ENCODE assay signal across 20 cellular contexts in the genomic region with DNA sequence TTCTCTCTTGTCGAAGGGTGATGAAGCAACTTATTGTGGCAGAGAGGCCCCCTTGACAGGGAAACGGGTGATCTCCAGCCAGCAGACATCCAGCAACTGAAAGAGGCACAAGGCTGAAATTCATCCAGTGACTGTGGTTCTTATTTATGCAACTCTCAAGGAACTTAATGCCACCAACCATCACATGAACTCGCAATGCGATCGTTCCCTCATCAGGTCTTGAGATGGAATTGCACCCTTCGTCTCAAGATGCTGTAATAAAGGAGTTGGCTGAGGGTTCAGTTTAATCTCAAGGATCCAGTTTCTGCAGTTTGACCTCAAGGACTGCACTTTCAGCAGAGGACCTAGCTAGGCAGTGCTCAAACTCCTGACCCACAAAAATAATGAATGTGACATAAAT.
DNase-seq lines count a peak whose midpoint lies in the region; ATAC-seq and TF ChIP-seq lines count a peak whose summit lies in the region.
"Had no signal": no experiment of that assay in that cellular context is flagged by ENCODE, and none has a peak within 500 bp of the region (broad histone marks: within the 10 kb centered on the region; RNA-seq: fewer than 3 reads in every experiment).

No MANE protein-coding gene starts in this region.

- H3K4me1 Mint-ChIP-seq in endodermal cell (peaks cover 16% of the 10 kb centered on the region), neural progenitor cell (no peaks in the 10 kb centered on the region)
- H3K4me1 Mint-ChIP-seq in activated CD8-positive, alpha-beta memory T cell treated with anti-CD3 and anti-CD28 coated beads, Interleukin-2, amount 10 ng/mL, durations not matched to agents 7 days and 5 days = no peaks in the 10 kb centered on the region
- H3K4me1 Mint-ChIP-seq: B cell had no signal

- intact Hi-C loops in PC-3 (cut with micrococcal nuclease) (no loop called here), heart right ventricle (cut with DNase I) (no loop called here), left ventricle myocardium inferior (cut with micrococcal nuclease) (no loop called here)

- H3K36me3 ChIP-seq in PC-3 (ENCODE audit: low read depth, low read length) (no peaks in the 10 kb centered on the region), endodermal cell (ENCODE audit: control insufficient read depth, insufficient read depth, low read length) (no peaks in the 10 kb centered on the region), neural progenitor cell (no peaks in the 10 kb centered on the region), heart right ventricle (no peaks in the 10 kb centered on the region), left ventricle myocardium inferior (no peaks in the 10 kb centered on the region)
- H3K36me3 ChIP-seq: SJSA1 had no signal

- H3F3A ChIP-seq in PC-3 (ENCODE audit: low read length, unreplicated experiment) = no peaks in the 10 kb centered on the region
- peaks cover 2% of the 10 kb centered on the region for H3F3A ChIP-seq in neural progenitor cell (ENCODE audit: low read depth)

- TF ChIP-seq CTCF in PC-3 (conservative IDR thresholded peaks at IDR 0.05; ENCODE audit: low read depth, low read length) (peak; percentile 17; the same call in 1 of the 2 replicates), endodermal cell (conservative IDR thresholded peaks at IDR 0.05) (peak; percentile 58), neural progenitor cell (IDR thresholded peaks at IDR 0.05) (peak; percentile 20), heart right ventricle (IDR thresholded peaks at IDR 0.05) (no peak), left ventricle myocardium inferior (IDR thresholded peaks at IDR 0.05; ENCODE audit: borderline replicate concordance) (no peak)

- no peaks in the 10 kb centered on the region for H3K27me3 Mint-ChIP-seq in endodermal cell (ENCODE audit: insufficient read depth)
- no peaks in the 10 kb centered on the region for H3K27me3 Mint-ChIP-seq in neural progenitor cell (ENCODE audit: insufficient read depth, low read depth)
- no peaks in the 10 kb centered on the region for H3K27me3 Mint-ChIP-seq in activated CD8-positive, alpha-beta memory T cell treated with anti-CD3 and anti-CD28 coated beads, Interleukin-2, amount 10 ng/mL, durations not matched to agents 7 days and 5 days
- H3K27me3 Mint-ChIP-seq: B cell had no signal

- H3K79me2 ChIP-seq in PC-3 (ENCODE audit: low read length) = no peaks in the 10 kb centered on the region
- no peaks in the 10 kb centered on the region for H3K79me2 ChIP-seq in neural progenitor cell (ENCODE audit: low read depth)

- H3K9me2 ChIP-seq in PC-3 (replicated peaks; ENCODE audit: low read length) = no peaks in the 10 kb centered on the region

- H3K4me3 ChIP-seq in PC-3 (ENCODE audit: low read length) (no peak overlapping the region), endodermal cell (ENCODE audit: low read length) (no peak overlapping the region), neural progenitor cell (no peak overlapping the region), heart right ventricle (no peak overlapping the region), left ventricle myocardium inferior (no peak overlapping the region)
- H3K4me3 ChIP-seq: GM23248, SJSA1 had no signal

- H3K9me3 ChIP-seq in PC-3 (ENCODE audit: low read length) = no peaks in the 10 kb centered on the region
- H3K9me3 ChIP-seq in endodermal cell (ENCODE audit: control insufficient read depth, low read length) = peaks cover 21% of the 10 kb centered on the region
- no peaks in the 10 kb centered on the region for H3K9me3 ChIP-seq in neural progenitor cell (ENCODE audit: low read depth)
- H3K9me3 ChIP-seq in heart right ventricle = peaks cover 0 to 29% (median 0%) of the 10 kb centered on the region in 11 donors
- H3K9me3 ChIP-seq in left ventricle myocardium inferior (replicated peaks) = peaks cover 17% of the 10 kb centered on the region
- H3K9me3 ChIP-seq: SJSA1 had no signal

- H3K27me3 ChIP-seq in PC-3 (ENCODE audit: low read length) (no peaks in the 10 kb centered on the region), endodermal cell (ENCODE audit: control insufficient read depth, insufficient read depth, low read length, poor library complexity, severe bottlenecking) (no peaks in the 10 kb centered on the region), neural progenitor cell (no peaks in the 10 kb centered on the region), heart right ventricle (no peaks in the 10 kb centered on the region), left ventricle myocardium inferior (ENCODE audit: low read depth) (no peaks in the 10 kb centered on the region)
- H3K27me3 ChIP-seq: SJSA1 had no signal

- 80 to 86% methylated on average over 5 to 6 of the region's 6 CpGs for WGBS in endodermal cell (ENCODE audit: insufficient coverage in 1 of 2, insufficient read length in 1 of 2), 2 experiments
- WGBS in heart right ventricle, 2 donors = 71 to 74% methylated on average over 6 of the region's 6 CpGs

- H3K4me1 ChIP-seq in PC-3 (ENCODE audit: insufficient read depth, low read length) (no peaks in the 10 kb centered on the region), endodermal cell (ENCODE audit: control insufficient read depth, insufficient read depth, low read length) (peaks cover 5% of the 10 kb centered on the region), neural progenitor cell (peaks cover 2% of the 10 kb centered on the region), heart right ventricle (no peaks in the 10 kb centered on the region), left ventricle myocardium inferior (no peaks in the 10 kb centered on the region)
- H3K4me1 ChIP-seq: SJSA1 had no signal

- H3K4me3 Mint-ChIP-seq in endodermal cell (no peak overlapping the region), neural progenitor cell (no peak overlapping the region)
- H3K4me3 Mint-ChIP-seq in activated CD8-positive, alpha-beta memory T cell treated with anti-CD3 and anti-CD28 coated beads, Interleukin-2, amount 10 ng/mL, durations not matched to agents 7 days and 5 days = no peak overlapping the region
- H3K4me3 Mint-ChIP-seq: B cell; CD8-positive, alpha-beta T cell had no signal

- H3K9me3 Mint-ChIP-seq in endodermal cell = peaks cover 20% of the 10 kb centered on the region
- H3K9me3 Mint-ChIP-seq in neural progenitor cell = no peaks in the 10 kb centered on the region
- H3K9me3 Mint-ChIP-seq in activated CD8-positive, alpha-beta memory T cell treated with anti-CD3 and anti-CD28 coated beads, Interleukin-2, amount 10 ng/mL, durations not matched to agents 7 days and 5 days (ENCODE audit: low read depth) = peaks cover 13% of the 10 kb centered on the region

- H3K27ac Mint-ChIP-seq in endodermal cell = no peak overlapping the region
- no peak overlapping the region for H3K27ac Mint-ChIP-seq in neural progenitor cell
- H3K27ac Mint-ChIP-seq in activated CD8-positive, alpha-beta memory T cell treated with anti-CD3 and anti-CD28 coated beads, Interleukin-2, amount 10 ng/mL, durations not matched to agents 7 days and 5 days = no peak overlapping the region
- H3K27ac Mint-ChIP-seq: B cell; CD8-positive, alpha-beta T cell had no signal

- H3K27ac ChIP-seq in PC-3 (ENCODE audit: low read length) = no peak overlapping the region
- H3K27ac ChIP-seq in endodermal cell (ENCODE audit: low read depth, low read length) = no peak overlapping the region
- no peak overlapping the region for H3K27ac ChIP-seq in neural progenitor cell
- no peak overlapping the region for H3K27ac ChIP-seq in heart right ventricle
- no peak overlapping the region for H3K27ac ChIP-seq in left ventricle myocardium inferior (replicated peaks)
- H3K27ac ChIP-seq: GM23248, SJSA1 had no signal

- CTCF ChIA-PET in PC-3 (lab: Charles Lee) = no interaction called here
- CTCF ChIA-PET in activated CD8-positive, alpha-beta memory T cell treated with anti-CD3 and anti-CD28 coated beads, Interleukin-2, amount 10 ng/mL, durations not matched to agents 7 days and 5 days (lab: Charles Lee) = no interaction called here

- no peaks in the 10 kb centered on the region for H4K20me1 ChIP-seq in PC-3 (ENCODE audit: low read length)
- no peaks in the 10 kb centered on the region for H4K20me1 ChIP-seq in neural progenitor cell (ENCODE audit: low read depth)

- H3K36me3 Mint-ChIP-seq in endodermal cell (ENCODE audit: low read depth) = peaks cover 12% of the 10 kb centered on the region
- H3K36me3 Mint-ChIP-seq in neural progenitor cell = no peaks in the 10 kb centered on the region
- no peaks in the 10 kb centered on the region for H3K36me3 Mint-ChIP-seq in activated CD8-positive, alpha-beta memory T cell treated with anti-CD3 and anti-CD28 coated beads, Interleukin-2, amount 10 ng/mL, durations not matched to agents 7 days and 5 days
- H3K36me3 Mint-ChIP-seq: CD8-positive, alpha-beta T cell had no signal

- ATAC-seq in PC-3 = no peak
- no peak for ATAC-seq in activated CD8-positive, alpha-beta memory T cell treated with anti-CD3 and anti-CD28 coated beads, Interleukin-2, amount 10 ng/mL, durations not matched to agents 7 days and 5 days
- ATAC-seq in heart right ventricle = no peak
- ATAC-seq: CD8-positive, alpha-beta T cell had no signal

- no peak overlapping the region for H2AFZ ChIP-seq in PC-3 (ENCODE audit: low read length)
- peak overlapping the region; percentile 30 for H2AFZ ChIP-seq in neural progenitor cell (replicated peaks)
- H2AFZ ChIP-seq: GM23248 had no signal

- peak; percentile 73 for DNase-seq in H4 (ENCODE audit: low spot score)
- DNase-seq in PC-3 = no peak
- DNase-seq in endodermal cell = peak; percentile 56
- DNase-seq in neural progenitor cell (ENCODE audit: low spot score) = peak; percentile 40
- DNase-seq in activated CD8-positive, alpha-beta memory T cell treated with anti-CD3 and anti-CD28 coated beads, Interleukin-2, amount 10 ng/mL, durations not matched to agents 7 days and 5 days = no peak
- no peak for DNase-seq in NOMO-1 treated with dmso at 0.1 percent for 144 hours (lab: John Stamatoyannopoulos, UW; ENCODE audit: unreplicated experiment)
- DNase-seq in heart right ventricle = no peak
- no peak for DNase-seq in left ventricle myocardium inferior
- DNase-seq: CD8-positive, alpha-beta T cell; DND-41; GF-D8; GM23248; Karpas-422; NCI-H1417; NCI-H1930; NCI-H510A; NCI-H82; RPMI8226 had no signal

- no peak overlapping the region for H3K4me2 ChIP-seq in PC-3 (ENCODE audit: low read length)
- H3K4me2 ChIP-seq in neural progenitor cell = no peak overlapping the region

- POLR2A ChIA-PET in PC-3 (lab: Charles Lee; ENCODE audit: unreplicated experiment) = no interaction called here

- H3K9ac ChIP-seq in PC-3 (ENCODE audit: low read length) (no peak overlapping the region), endodermal cell (ENCODE audit: extremely low read depth, low read length, poor library complexity, severe bottlenecking) (no peak overlapping the region), neural progenitor cell (no peak overlapping the region)
- H3K9ac ChIP-seq: GM23248 had no signal

- BruUV-seq in PC-3 (replicated peaks; lab: Mats Ljungman, UMichigan) = no TSS peak

Comparison
In these comparisons a context has a peak if more than half of its experiments do, and no peak if none do; other contexts are left out.
1. DNase-seq: peak in H4 (single experiment), endodermal cell (single experiment) and neural progenitor cell (single experiment); none in PC-3 (single experiment), activated CD8-positive, alpha-beta memory T cell treated with anti-CD3 and anti-CD28 coated beads, Interleukin-2, amount 10 ng/mL, durations not matched to agents 7 days and 5 days (single experiment), NOMO-1 treated with dmso at 0.1 percent for 144 hours (single experiment), heart right ventricle (0 of 2) and left ventricle myocardium inferior (single experiment).
2. CTCF ChIP-seq: peak in PC-3 (single experiment), endodermal cell (single experiment) and neural progenitor cell (single experiment); none in heart right ventricle (0 of 9) and left ventricle myocardium inferior (single experiment).